In the genomic region with DNA sequence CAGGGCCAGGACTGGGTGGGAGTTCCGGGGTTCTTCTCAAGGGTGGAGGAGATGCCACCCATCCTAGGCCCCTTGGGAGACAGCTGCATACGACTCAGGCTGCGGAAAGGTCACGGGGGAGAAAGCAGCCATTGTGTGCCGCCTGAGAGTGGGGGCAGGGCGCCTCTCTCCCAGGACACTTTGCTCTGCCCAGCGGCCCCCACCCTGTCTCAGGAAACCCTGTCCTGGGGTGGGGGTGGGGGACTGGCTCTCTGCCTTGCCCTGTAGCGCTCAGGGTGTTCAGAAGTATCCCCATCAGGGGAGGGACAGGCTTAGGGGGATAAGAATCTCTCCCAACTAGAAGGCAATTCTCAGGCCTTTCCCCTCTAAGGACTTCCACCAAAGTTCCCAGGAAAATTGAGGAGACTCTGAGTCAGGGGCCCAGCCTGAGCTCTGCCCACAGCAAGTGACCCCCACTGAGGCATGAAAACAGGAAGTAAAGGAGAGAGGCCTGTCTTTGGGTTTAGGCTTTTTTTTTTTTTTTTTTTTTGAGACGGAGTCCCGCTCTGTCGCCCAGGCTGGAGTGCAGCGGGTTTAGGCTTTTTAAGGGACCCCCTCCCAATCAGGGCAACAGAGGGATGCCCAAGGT, we compare ENCODE assay signal across 9 cellular contexts. TPM values are rescaled to one million over a fixed set of nuclear protein-coding genes. Genes with fewer than 3 reads are reported as not detected.
DNase-seq lines count a peak whose midpoint lies in the region; ATAC-seq, FAIRE-seq and TF ChIP-seq lines count a peak whose summit lies in the region.
"Had no signal": no experiment of that assay in that cellular context is flagged by ENCODE, and none has a peak within 500 bp of the region (broad histone marks: within the 10 kb centered on the region; RNA-seq: fewer than 3 reads in every experiment).

No MANE protein-coding gene starts in this region.

- H4K5ac ChIP-seq in H1 (ENCODE audit: insufficient read length, low read depth, low read length): no peak overlapping the region

- H3K36me3 ChIP-seq in OCI-LY3 (replicated peaks; ENCODE audit: low read depth, low read length) (peaks cover 32% of the 10 kb centered on the region), H1 (ENCODE audit: control insufficient read depth in 2 of 4, insufficient read depth in 4 of 4, low read length in 3 of 4) (peaks cover 0 to 6% (median 3%) of the 10 kb centered on the region in 4 experiments; a peak in 1 of 8 replicates)

- H3K9me3 Mint-ChIP-seq in neural crest cell: no peaks in the 10 kb centered on the region

- H3K4me3 ChIP-seq in OCI-LY3 (ENCODE audit: low read length) (no peak overlapping the region), H1 (ENCODE audit: extremely low read depth in 1 of 4, insufficient read depth in 2 of 4, low read depth in 3 of 4, low read length in 4 of 4) (0 out of 8 replicates have a peak overlapping the region, but pooled peaks of 1 of the 4 experiments have one; percentile 8)

- TF ChIP-seq POLR2A in H1 (IDR thresholded peaks at IDR 0.05; ENCODE audit: control extremely low read depth in 1 of 2, low read depth in 2 of 2, low read length in 2 of 2): no peak

- no peak overlapping the region for H3K4ac ChIP-seq in H1 (replicated peaks; ENCODE audit: insufficient read length, low read depth, low read length)

- H3K27ac Mint-ChIP-seq in neural crest cell (ENCODE audit: unreplicated experiment): peak overlapping the region; percentile 88

- H3K36me3 Mint-ChIP-seq in neural crest cell (ENCODE audit: low read depth): peaks cover 3% of the 10 kb centered on the region

- CTCF ChIA-PET in H1 (lab: Charles Lee; ENCODE audit: partially characterized antibody): interaction anchor here (0.6 to 14.8 kb wide), 4 partner anchors 13 to 308 kb away, joined by 3 to 193 read pairs (median 52); a partner anchor contains a TSS

- POLR2A ChIA-PET in H1 (lab: Charles Lee; ENCODE audit: partially characterized antibody): interaction anchor here (1.0 kb wide), 1 partner anchor 10 kb away, joined by 3 read pairs; no protein-coding TSS in a partner anchor

- no peak for TF ChIP-seq EP300 in H1 (IDR thresholded peaks at IDR 0.05; ENCODE audit: borderline replicate concordance in 1 of 2, low read depth in 2 of 2, low read length in 2 of 2)

- H2AFZ ChIP-seq in OCI-LY3 (ENCODE audit: low read depth, low read length) (no peak overlapping the region), H1 (ENCODE audit: low read length) (no peak overlapping the region)

- ATAC-seq in GM18861 (IDR thresholded peaks at IDR 0.05; ENCODE audit: unreplicated experiment): no peak
- ATAC-seq: Panc1 had no signal

- DNase-seq in CD1c-positive myeloid dendritic cell (ENCODE audit: extremely low spot score): peak; percentile 58
- no peak for DNase-seq in H1 (ENCODE audit: low read depth in 1 of 2, low spot score in 2 of 2)
- DNase-seq in neural crest cell (ENCODE audit: low read depth, low spot score): no peak
- DNase-seq in urothelium cell line (ENCODE audit: low spot score): no peak
- no peak for DNase-seq in cortex of kidney (lab: John Stamatoyannopoulos, UW)
- no peak for DNase-seq in NCI-H1048 (lab: John Stamatoyannopoulos, UW)

- FAIRE-seq in H1 (lab: Jason Lieb, UNC) (no peak), urothelium cell line (lab: Jason Lieb, UNC) (no peak)

- TF ChIP-seq CTCF in OCI-LY3 (IDR thresholded peaks at IDR 0.05; ENCODE audit: low read depth, low read length) (no peak), H1 (IDR thresholded peaks at IDR 0.05; ENCODE audit: control extremely low read depth in 1 of 3, insufficient read depth in 1 of 3, low read depth in 1 of 3, low read length in 3 of 3) (no peak), neural crest cell (conservative IDR thresholded peaks at IDR 0.05) (no peak)

- 0 out of 2 replicates have a peak overlapping the region, but pooled peaks have one; percentile 26 for H2AK5ac ChIP-seq in H1 (ENCODE audit: low read depth, low read length)

- no peaks in the 10 kb centered on the region for H3K27me3 Mint-ChIP-seq in neural crest cell (ENCODE audit: low read depth)

- no peak overlapping the region for H3K23ac ChIP-seq in H1 (ENCODE audit: insufficient read length)

- no peak overlapping the region for H2BK15ac ChIP-seq in H1 (ENCODE audit: low read length)

- H2BK120ac ChIP-seq in H1 (replicated peaks; ENCODE audit: low read depth, low read length): no peak overlapping the region

- no peak for TF ChIP-seq RAD21 in H1 (IDR thresholded peaks at IDR 0.05 in 1 of 2, conservative IDR thresholded peaks at IDR 0.05 in 1 of 2; ENCODE audit: low read depth in 2 of 2, low read length in 2 of 2)

- peaks cover 40% of the 10 kb centered on the region for H3K4me1 Mint-ChIP-seq in neural crest cell

- H4K20me1 ChIP-seq in OCI-LY3 (ENCODE audit: insufficient read depth, low read length) (peaks cover 23% of the 10 kb centered on the region), H1 (replicated peaks in 1 of 2; ENCODE audit: control insufficient read depth in 1 of 2, insufficient read depth in 2 of 2, low read length in 2 of 2) (peaks cover 15 to 38% of the 10 kb centered on the region in 2 experiments)

- 67% methylated on average over 12 of the region's 12 CpGs; no CpG with 5 or more reads in 1 of the 2 experiments for WGBS in H1 (ENCODE audit: extremely low coverage in 1 of 2, insufficient coverage in 1 of 2, insufficient read length in 1 of 2, insufficient replicate concordance in 2 of 2, low coverage in 1 of 2, low lambda C conversion rate in 2 of 2, missing lambda C conversion rate in 1 of 2), 2 experiments

- H3K18ac ChIP-seq in H1 (ENCODE audit: extremely low read depth, low read length): no peak overlapping the region; the same call in 1 of the 2 replicates

- H4K91ac ChIP-seq in H1 (replicated peaks; ENCODE audit: insufficient read length, low read length): no peak overlapping the region

- no peak overlapping the region for H2BK12ac ChIP-seq in H1 (ENCODE audit: low read depth, low read length)

- H3K4me2 ChIP-seq in OCI-LY3 (ENCODE audit: low read length) (peak overlapping the region; percentile 20), H1 (ENCODE audit: insufficient read depth in 1 of 2, low read depth in 2 of 2, low read length in 2 of 2) (peak overlapping the region; percentile 2 to 35; a peak in 2 of 4 replicates)

- H2BK5ac ChIP-seq in H1 (ENCODE audit: low read depth, low read length): peak overlapping the region; percentile 8

- H3K9me3 ChIP-seq in OCI-LY3 (ENCODE audit: insufficient read depth, low read length) (no peaks in the 10 kb centered on the region), H1 (ENCODE audit: insufficient read depth in 2 of 2, low read depth in 1 of 2, low read length in 1 of 2) (no peaks in the 10 kb centered on the region)

- H3K79me2 ChIP-seq in OCI-LY3 (ENCODE audit: low read length): peaks cover 64% of the 10 kb centered on the region
- H3K79me2 ChIP-seq in H1 (ENCODE audit: control insufficient read depth in 1 of 2, insufficient read depth in 2 of 2, low read length in 2 of 2): peaks cover 0 to 42% of the 10 kb centered on the region in 2 experiments; a peak in 2 of 4 replicates

- no peak overlapping the region for H3K56ac ChIP-seq in H1 (replicated peaks; ENCODE audit: insufficient read length, low read depth, low read length)

- H3K27me3 ChIP-seq in OCI-LY3 (ENCODE audit: low read depth, low read length): no peaks in the 10 kb centered on the region
- no peaks in the 10 kb centered on the region for H3K27me3 ChIP-seq in H1 (replicated peaks in 1 of 4; ENCODE audit: control insufficient read depth in 3 of 4, extremely low read depth in 1 of 4, insufficient read depth in 3 of 4, low read length in 3 of 4)

- no peak overlapping the region for H3K9ac ChIP-seq in OCI-LY3 (ENCODE audit: low read length)
- H3K9ac ChIP-seq in H1 (replicated peaks in 1 of 4; ENCODE audit: extremely low read depth in 1 of 4, low read depth in 3 of 4, low read length in 3 of 4): no peak overlapping the region

- no peak overlapping the region; the same call in 1 of the 2 replicates for H4K8ac ChIP-seq in H1 (ENCODE audit: extremely low read depth, insufficient read depth, low read length)

- H3K27ac ChIP-seq in OCI-LY3 (ENCODE audit: low read length) (no peak overlapping the region), H1 (ENCODE audit: low read depth, low read length) (no peak overlapping the region)

- peak overlapping the region; percentile 85 for H3K4me3 Mint-ChIP-seq in neural crest cell

- peaks cover 8% of the 10 kb centered on the region; the same call in 1 of the 2 replicates for H3K23me2 ChIP-seq in H1 (ENCODE audit: low read depth, low read length)

- H3K14ac ChIP-seq in H1 (ENCODE audit: insufficient read length): no peak overlapping the region

- H3K4me1 ChIP-seq in OCI-LY3 (ENCODE audit: low read length) (peaks cover 30% of the 10 kb centered on the region), H1 (replicated peaks in 1 of 4; ENCODE audit: control insufficient read depth in 3 of 4, insufficient read depth in 4 of 4, low read length in 3 of 4) (peaks cover 7 to 25% (median 21%) of the 10 kb centered on the region in 4 experiments)

- H2BK20ac ChIP-seq in H1 (ENCODE audit: low read length): no peak overlapping the region

- H3K79me1 ChIP-seq in H1 (ENCODE audit: low read depth, low read length): peaks cover 19% of the 10 kb centered on the region

RNA-seq across cellular contexts. Expression of a gene that starts 4.9 kb away (rescaled TPM):
- 60.6 and 62.4 TPM in 2 replicates for total RNA-seq in H1 (2021; fragmentation: NEBNext Ultra II Directional; extraction: Animal tissue kit (Norgen Biotek cat#: 25700))
- 63.0 and 80.7 TPM in 2 replicates for polyA plus RNA-seq in H1 (2011; rRNA removed)
- 43.3 TPM for polyA plus RNA-seq in H1 (2011; cell fraction: cytosol; rRNA removed)
- polyA plus RNA-seq in H1 (2011; cell fraction: nucleus; rRNA removed): 93.3 TPM
- 36.7 to 55.7 TPM (median 48.9 TPM) in 4 replicates for polyA plus RNA-seq in H1 (2012, experiment 1 of 2)
- polyA plus RNA-seq in H1 (2012, experiment 2 of 2): 54.3 TPM
- 45.0 TPM for polyA plus RNA-seq in H1 (2013, experiment 1 of 2)
- 45.5 TPM for polyA plus RNA-seq in H1 (2013, experiment 2 of 2)
- 45.9 and 62.5 TPM in 2 replicates for polyA minus RNA-seq in H1 (2011; rRNA and poly(A)+ RNA removed)
- polyA minus RNA-seq in H1 (2011; cell fraction: cytosol; rRNA and poly(A)+ RNA removed): 42.9 TPM
- 55.6 TPM for polyA minus RNA-seq in H1 (2011; cell fraction: nucleus; rRNA and poly(A)+ RNA removed)
- 89.3 and 96.5 TPM in 2 replicates for total RNA-seq in neural crest cell

RNA-seq across cellular contexts. Expression of a gene that starts 8.4 kb away (rescaled TPM):
- 41.0 and 48.5 TPM in 2 replicates for total RNA-seq in H1 (2021; fragmentation: NEBNext Ultra II Directional; extraction: Animal tissue kit (Norgen Biotek cat#: 25700))
- polyA plus RNA-seq in H1 (2011; rRNA removed): 16.4 and 30.3 TPM in 2 replicates
- polyA plus RNA-seq in H1 (2011; cell fraction: cytosol; rRNA removed): 17.6 TPM
- polyA plus RNA-seq in H1 (2011; cell fraction: nucleus; rRNA removed): 167 TPM
- polyA plus RNA-seq in H1 (2012, experiment 1 of 2): 25.6 to 40.3 TPM (median 33.5 TPM) in 4 replicates
- polyA plus RNA-seq in H1 (2012, experiment 2 of 2): 22.3 TPM
- polyA plus RNA-seq in H1 (2013, experiment 1 of 2): 21.9 TPM
- polyA plus RNA-seq in H1 (2013, experiment 2 of 2): 20.2 TPM
- polyA minus RNA-seq in H1 (2011; rRNA and poly(A)+ RNA removed): 7.7 and 13.1 TPM in 2 replicates
- polyA minus RNA-seq in H1 (2011; cell fraction: cytosol; rRNA and poly(A)+ RNA removed): 22.4 TPM
- polyA minus RNA-seq in H1 (2011; cell fraction: nucleus; rRNA and poly(A)+ RNA removed): 33.4 TPM
- 65.0 and 70.0 TPM in 2 replicates for total RNA-seq in neural crest cell

RNA-seq across cellular contexts. Expression of a gene that starts 16.1 kb away (rescaled TPM):
- total RNA-seq in H1 (2021; fragmentation: NEBNext Ultra II Directional; extraction: Animal tissue kit (Norgen Biotek cat#: 25700)): 21.1 and 22.4 TPM in 2 replicates
- 35.7 and 42.6 TPM in 2 replicates for polyA plus RNA-seq in H1 (2011; rRNA removed)
- 33.3 TPM for polyA plus RNA-seq in H1 (2011; cell fraction: cytosol; rRNA removed)
- polyA plus RNA-seq in H1 (2011; cell fraction: nucleus; rRNA removed): 97.5 TPM
- polyA plus RNA-seq in H1 (2012, experiment 1 of 2): 13.5 to 25.6 TPM (median 22.3 TPM) in 4 replicates
- 20.0 TPM for polyA plus RNA-seq in H1 (2012, experiment 2 of 2)
- polyA plus RNA-seq in H1 (2013, experiment 1 of 2): 26.9 TPM
- polyA plus RNA-seq in H1 (2013, experiment 2 of 2): 24.1 TPM
- polyA minus RNA-seq in H1 (2011; rRNA and poly(A)+ RNA removed): 6.4 and 7.7 TPM in 2 replicates
- 15.0 TPM for polyA minus RNA-seq in H1 (2011; cell fraction: cytosol; rRNA and poly(A)+ RNA removed)
- polyA minus RNA-seq in H1 (2011; cell fraction: nucleus; rRNA and poly(A)+ RNA removed): 31.3 TPM
- total RNA-seq in neural crest cell: 34.3 and 35.0 TPM in 2 replicates

RNA-seq across cellular contexts. Expression of a gene that starts 17.7 kb away (rescaled TPM):
- 1.6 and 1.7 TPM in 2 replicates for total RNA-seq in H1 (2021; fragmentation: NEBNext Ultra II Directional; extraction: Animal tissue kit (Norgen Biotek cat#: 25700))
- polyA plus RNA-seq in H1 (2011; rRNA removed): 0.88 and 1.2 TPM in 2 replicates
- 1.2 TPM for polyA plus RNA-seq in H1 (2011; cell fraction: cytosol; rRNA removed)
- 1.6 TPM for polyA plus RNA-seq in H1 (2011; cell fraction: nucleus; rRNA removed)
- 1.3 to 1.6 TPM (median 1.5 TPM) in 4 replicates for polyA plus RNA-seq in H1 (2012, experiment 1 of 2)
- 1.9 TPM for polyA plus RNA-seq in H1 (2012, experiment 2 of 2)
- polyA plus RNA-seq in H1 (2013, experiment 1 of 2): 1.3 TPM
- 1.3 TPM for polyA plus RNA-seq in H1 (2013, experiment 2 of 2)
- 1.8 and 2.1 TPM in 2 replicates for polyA minus RNA-seq in H1 (2011; rRNA and poly(A)+ RNA removed)
- polyA minus RNA-seq in H1 (2011; cell fraction: cytosol; rRNA and poly(A)+ RNA removed): 1.4 TPM
- polyA minus RNA-seq in H1 (2011; cell fraction: nucleus; rRNA and poly(A)+ RNA removed): 3.0 TPM
- 3.7 and 4.2 TPM in 2 replicates for total RNA-seq in neural crest cell

RNA-seq across cellular contexts. Expression of a gene that starts 38.1 kb away (rescaled TPM):
- 2.1 and 2.5 TPM in 2 replicates for total RNA-seq in H1 (2021; fragmentation: NEBNext Ultra II Directional; extraction: Animal tissue kit (Norgen Biotek cat#: 25700))
- polyA plus RNA-seq in H1 (2011; rRNA removed): 8.6 and 13.3 TPM in 2 replicates
- 10.9 TPM for polyA plus RNA-seq in H1 (2011; cell fraction: cytosol; rRNA removed)
- polyA plus RNA-seq in H1 (2011; cell fraction: nucleus; rRNA removed): 106 TPM
- polyA plus RNA-seq in H1 (2012, experiment 1 of 2): 3.1 to 6.2 TPM (median 5.5 TPM) in 4 replicates
- 3.1 TPM for polyA plus RNA-seq in H1 (2012, experiment 2 of 2)
- 3.6 TPM for polyA plus RNA-seq in H1 (2013, experiment 1 of 2)
- 3.3 TPM for polyA plus RNA-seq in H1 (2013, experiment 2 of 2)
- 7.3 and 10.4 TPM in 2 replicates for polyA minus RNA-seq in H1 (2011; rRNA and poly(A)+ RNA removed)
- 3.2 TPM for polyA minus RNA-seq in H1 (2011; cell fraction: cytosol; rRNA and poly(A)+ RNA removed)
- 10.5 TPM for polyA minus RNA-seq in H1 (2011; cell fraction: nucleus; rRNA and poly(A)+ RNA removed)
- total RNA-seq in neural crest cell: 2.7 and 3.1 TPM in 2 replicates
